Comparison of ENCODE assay signal across 8 cellular contexts in the genomic region with DNA sequence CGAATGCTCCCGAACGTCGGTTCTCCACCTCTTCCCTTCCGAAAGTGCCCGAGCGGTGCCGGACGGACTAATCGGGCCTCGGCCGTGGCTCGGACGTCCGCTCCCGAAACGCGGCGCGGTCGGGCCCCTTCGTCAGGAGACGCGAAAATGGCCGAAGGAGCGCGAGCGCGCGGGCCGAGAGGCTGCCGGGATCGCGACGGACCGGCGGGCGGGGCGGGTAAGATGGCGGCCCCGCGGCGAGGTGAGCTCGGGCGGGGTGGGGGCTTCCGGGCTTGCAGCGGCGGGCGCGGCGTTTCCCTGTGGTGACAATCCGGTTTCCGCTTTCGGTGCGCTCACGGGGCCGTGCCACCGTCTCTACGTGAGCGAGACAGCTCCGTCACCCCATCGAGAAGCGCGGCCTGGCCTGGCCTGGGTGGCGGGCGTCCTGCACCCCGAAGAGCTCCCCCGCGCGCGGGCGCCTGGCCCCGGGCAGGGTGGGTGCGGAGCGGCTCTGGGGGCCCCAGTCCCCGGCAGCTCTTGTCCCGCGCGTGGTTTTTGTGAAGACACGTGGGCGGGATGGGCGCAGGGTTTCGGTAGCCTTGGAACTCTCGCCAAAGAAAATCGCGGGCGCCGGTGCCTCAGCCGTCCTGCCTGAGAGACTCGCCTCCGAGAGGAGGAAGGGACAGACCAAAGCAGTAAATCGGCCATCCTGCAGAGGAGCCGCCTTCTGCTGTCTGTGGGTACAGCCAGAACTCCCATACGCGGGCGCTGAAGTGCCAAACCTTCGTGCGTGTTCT. TPM values are rescaled to one million over a fixed set of nuclear protein-coding genes. Genes with fewer than 3 reads are reported as not detected.
DNase-seq lines count a peak whose midpoint lies in the region; ATAC-seq lines count a peak whose summit lies in the region.

Gene TMEM80, plus strand, starts transcription at position 211 of the 776 bp plus-strand sequence. Its CDS starts 12 bp downstream, at position 223.

- no peaks in the 10 kb centered on the region for H3K27me3 ChIP-seq in esophagus (ENCODE audit: control insufficient read depth in 1 of 2, insufficient read depth in 2 of 2, low read length in 2 of 2)
- no peaks in the 10 kb centered on the region for H3K27me3 ChIP-seq in mucosa of stomach (ENCODE audit: control insufficient read depth, insufficient read depth, low read length)

- H3K9me3 ChIP-seq in esophagus (ENCODE audit: control insufficient read depth in 2 of 2, insufficient read depth in 1 of 2, low read depth in 1 of 2, low read length in 1 of 2) (no peaks in the 10 kb centered on the region), mucosa of stomach (ENCODE audit: control insufficient read depth, low read length) (no peaks in the 10 kb centered on the region)

- peak within 1 kb of the TSS; percentile 86 to 96 (median 92) for H3K4me3 Mint-ChIP-seq in IgD-negative memory B cell
- H3K4me3 Mint-ChIP-seq in activated T-cell treated with anti-CD3 and anti-CD28 coated beads, Interleukin-2, amount 50 U/mL, for 24 hours, result peak within 1 kb of the TSS; percentile 88

- H3K4me1 ChIP-seq in esophagus (ENCODE audit: control insufficient read depth in 2 of 2, insufficient read depth in 2 of 2, low read length in 1 of 2) (peaks cover 2 to 19% of the 10 kb centered on the region in 2 donors), mucosa of stomach (ENCODE audit: control insufficient read depth, insufficient read depth, low read length) (peaks cover 17% of the 10 kb centered on the region)

- peaks cover 29 to 45% (median 30%) of the 10 kb centered on the region in 3 donors for H3K4me1 Mint-ChIP-seq in IgD-negative memory B cell
- peaks cover 54% of the 10 kb centered on the region for H3K4me1 Mint-ChIP-seq in activated T-cell treated with anti-CD3 and anti-CD28 coated beads, Interleukin-2, amount 50 U/mL, for 24 hours (ENCODE audit: low read depth)

- peak within 1 kb of the TSS; percentile 71 for H3K9ac ChIP-seq in mucosa of stomach (ENCODE audit: low read length)

- DNase-seq in DMS 273 (lab: John Stamatoyannopoulos, UW; ENCODE audit: unreplicated experiment) (peak; percentile 98), OCI-M2 (lab: John Stamatoyannopoulos, UW; ENCODE audit: unreplicated experiment) (peak; percentile 81)
- DNase-seq in activated T-cell treated with anti-CD3 and anti-CD28 coated beads, Interleukin-2, amount 50 U/mL, for 24 hours, result peak; percentile 98
- peak; percentile 88 to 90 for DNase-seq in stimulated activated CD8-positive, alpha-beta memory T cell treated with anti-CD3 and anti-CD28 coated beads, Interleukin-7, amount 100 ng/mL, for 1 hour (ENCODE audit: low read depth in 2 of 2)

- H3K36me3 Mint-ChIP-seq in IgD-negative memory B cell, result no peaks in the 10 kb centered on the region
- H3K36me3 Mint-ChIP-seq in activated T-cell treated with anti-CD3 and anti-CD28 coated beads, Interleukin-2, amount 50 U/mL, for 24 hours (ENCODE audit: low read depth), result peaks cover 31% of the 10 kb centered on the region

- peak; percentile 70 for ATAC-seq in GM21528 (IDR thresholded peaks at IDR 0.05; ENCODE audit: low FRiP score, unreplicated experiment)

- H3K27me3 Mint-ChIP-seq in IgD-negative memory B cell, result no peaks in the 10 kb centered on the region
- no peaks in the 10 kb centered on the region for H3K27me3 Mint-ChIP-seq in activated T-cell treated with anti-CD3 and anti-CD28 coated beads, Interleukin-2, amount 50 U/mL, for 24 hours

- H3K9me3 Mint-ChIP-seq in IgD-negative memory B cell, result no peaks in the 10 kb centered on the region
- H3K9me3 Mint-ChIP-seq in activated T-cell treated with anti-CD3 and anti-CD28 coated beads, Interleukin-2, amount 50 U/mL, for 24 hours, result no peaks in the 10 kb centered on the region

- peak within 1 kb of the TSS; percentile 95 to 97 (median 95) for H3K27ac Mint-ChIP-seq in IgD-negative memory B cell
- peak within 1 kb of the TSS; percentile 99 for H3K27ac Mint-ChIP-seq in activated T-cell treated with anti-CD3 and anti-CD28 coated beads, Interleukin-2, amount 50 U/mL, for 24 hours

- peaks cover 0 to 15% of the 10 kb centered on the region in 2 donors for H3K36me3 ChIP-seq in esophagus (ENCODE audit: control insufficient read depth in 2 of 2, insufficient read depth in 2 of 2, low read length in 1 of 2)
- H3K36me3 ChIP-seq in mucosa of stomach (ENCODE audit: control insufficient read depth, insufficient read depth, low read length), result no peaks in the 10 kb centered on the region

- 0 to 1% methylated on average over 71 to 98 of the region's 98 CpGs for WGBS in esophagus, 2 donors

- peak within 1 kb of the TSS; percentile 100 for H3K27ac ChIP-seq in esophagus (ENCODE audit: low read depth in 2 of 2, low read length in 1 of 2)

- H3K4me3 ChIP-seq in esophagus (ENCODE audit: low read depth in 1 of 2, low read length in 2 of 2) (peak within 1 kb of the TSS; percentile 76 to 95), mucosa of stomach (ENCODE audit: low read length) (peak within 1 kb of the TSS; percentile 60)

RNA-seq across cellular contexts. Expression of gene TMEM80, which starts in this region (rescaled TPM):
- polyA plus RNA-seq in IgD-negative memory B cell (35.6 TPM), esophagus (10 to 100 TPM; 25.0 to 53.9 TPM)

Comparison
In these comparisons a context has a peak if more than half of its experiments do, and no peak if none do; other contexts are left out.
1. Peak in every context shown above with its lines: DNase-seq, ATAC-seq, H3K4me3 ChIP-seq and H3K27ac ChIP-seq.